ENCODE assay signal across 8 cellular contexts in the genomic region with DNA sequence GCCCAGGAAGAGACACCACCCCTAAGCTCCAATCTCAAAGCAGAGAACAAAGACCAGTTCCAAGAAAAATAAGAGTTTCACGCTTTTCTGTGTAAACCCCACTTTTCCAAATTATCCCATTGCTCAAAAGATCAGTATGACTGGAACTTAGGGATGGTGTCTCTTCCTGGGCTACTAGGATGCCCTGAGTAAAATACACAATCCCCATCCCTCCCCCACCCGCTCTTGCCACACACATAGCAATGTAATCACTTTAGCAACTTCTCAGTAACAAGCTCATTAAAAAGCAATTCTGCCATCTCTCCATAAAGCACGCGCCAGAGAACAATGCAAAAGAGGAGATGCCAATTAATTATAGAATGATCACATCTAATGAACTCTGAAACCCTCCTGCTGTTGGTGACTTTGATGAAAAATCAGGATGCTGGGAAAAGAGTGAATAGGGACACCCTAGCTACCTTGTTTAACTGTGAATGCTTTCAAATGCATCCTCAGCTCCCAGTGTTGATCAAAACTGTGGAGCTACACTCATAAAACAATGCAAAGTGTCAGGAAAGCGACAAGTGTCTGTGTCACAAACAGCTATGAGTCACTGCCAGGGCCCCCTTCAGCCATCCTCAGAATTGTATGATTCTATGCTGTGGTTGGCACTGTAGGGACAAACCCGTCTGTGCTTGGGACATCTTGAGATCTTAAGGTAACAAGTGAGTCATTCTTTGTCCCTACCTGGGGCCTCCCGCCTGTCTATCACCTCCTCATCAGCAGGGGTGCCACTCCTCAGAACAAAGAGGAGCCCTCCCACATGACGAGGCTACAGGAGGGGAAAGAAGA. TPM values are rescaled to one million over a fixed set of nuclear protein-coding genes. Genes with fewer than 3 reads are reported as not detected.
DNase-seq lines count a peak whose midpoint lies in the region; ATAC-seq and TF ChIP-seq lines count a peak whose summit lies in the region.

No MANE protein-coding gene starts in this region.

- no peaks in the 10 kb centered on the region for H3K27me3 ChIP-seq in HUES64 (ENCODE audit: insufficient read depth, low read length)
- H3K27me3 ChIP-seq in psoas muscle (ENCODE audit: insufficient read depth in 3 of 3, low read length in 2 of 3), result no peaks in the 10 kb centered on the region

- 58% methylated on average over 8 of the region's 8 CpGs for WGBS in HUES64
- WGBS in psoas muscle, 3 donors, result 82 to 88% (median 85%) methylated on average over 8 of the region's 8 CpGs

- peaks cover 36% of the 10 kb centered on the region for H3K36me3 ChIP-seq in HUES64 (ENCODE audit: insufficient read depth, low read length)
- H3K36me3 ChIP-seq in psoas muscle (ENCODE audit: insufficient read depth in 1 of 2, low read depth in 1 of 2), result peaks cover 0 to 11% of the 10 kb centered on the region in 2 donors

- H3K4me3 ChIP-seq in HUES64 (ENCODE audit: low read length) (no peak overlapping the region), psoas muscle (no peak overlapping the region)

- no peak for ATAC-seq in HG02798 (IDR thresholded peaks at IDR 0.05; ENCODE audit: poor library complexity, unreplicated experiment)
- ATAC-seq in psoas muscle, result no peak

- H3K27ac ChIP-seq in HUES64 (ENCODE audit: low read depth, low read length) (peak overlapping the region; percentile 71), psoas muscle (no peak overlapping the region)

- H3K9ac ChIP-seq in HUES64 (ENCODE audit: low read depth, low read length), result 0 out of 2 replicates have a peak overlapping the region, but pooled peaks have one; percentile 34

- DNase-seq in activated CD8-positive, alpha-beta memory T cell treated with anti-CD3 and anti-CD28 coated beads for 24 hours, result peak; percentile 80
- peak; percentile 40 for DNase-seq in fibroblast of gingiva (ENCODE audit: low read depth)
- DNase-seq in stimulated activated CD8-positive, alpha-beta memory T cell treated with anti-CD3 and anti-CD28 coated beads, Interleukin-12 subunit alpha, Interleukin-12 subunit beta, amount 100 ng/mL, for 24 hours (ENCODE audit: extremely low read depth), result peak; percentile 42
- no peak for DNase-seq in psoas muscle
- no peak for DNase-seq in HuH-7 (ENCODE audit: low spot score)
- DNase-seq in kidney glomerular epithelial cell (lab: John Stamatoyannopoulos, UW), result no peak

- TF ChIP-seq CTCF in psoas muscle (IDR thresholded peaks at IDR 0.05), result no peak

- H3K4me1 ChIP-seq in HUES64 (ENCODE audit: insufficient read depth, low read length) (peaks cover 36% of the 10 kb centered on the region), psoas muscle (peaks cover 10% of the 10 kb centered on the region)

- H3K9me3 ChIP-seq in HUES64 (ENCODE audit: insufficient read depth, low read depth, low read length), result peaks cover 4% of the 10 kb centered on the region; the same call in 1 of the 2 replicates
- no peaks in the 10 kb centered on the region for H3K9me3 ChIP-seq in psoas muscle

- intact Hi-C loops in psoas muscle (cut with DNase I), result no loop called here

RNA-seq across cellular contexts. Expression of a gene that starts 42.6 kb away (rescaled TPM):
- polyA plus RNA-seq in HUES64 (2013, experiment 1 of 2), result 11.9 TPM
- 11.3 TPM for polyA plus RNA-seq in HUES64 (2013, experiment 2 of 2)
- 10 to 100 TPM in 2 of 4 donors, 1 to 10 TPM in 2; 5.4 to 13.5 (median 11.1) TPM for total RNA-seq in psoas muscle
- 1 to 10 TPM; 1.1 to 2.7 (median 2.4) TPM for polyA plus RNA-seq in psoas muscle

Comparison
In these comparisons a context has a peak if more than half of its experiments do, and no peak if none do; other contexts are left out.
1. DNase-seq: peak in activated CD8-positive, alpha-beta memory T cell treated with anti-CD3 and anti-CD28 coated beads for 24 hours (single experiment), fibroblast of gingiva (single experiment) and stimulated activated CD8-positive, alpha-beta memory T cell treated with anti-CD3 and anti-CD28 coated beads, Interleukin-12 subunit alpha, Interleukin-12 subunit beta, amount 100 ng/mL, for 24 hours (single experiment); none in psoas muscle (0 of 2), HuH-7 (single experiment) and kidney glomerular epithelial cell (single experiment).